In the genomic region with DNA sequence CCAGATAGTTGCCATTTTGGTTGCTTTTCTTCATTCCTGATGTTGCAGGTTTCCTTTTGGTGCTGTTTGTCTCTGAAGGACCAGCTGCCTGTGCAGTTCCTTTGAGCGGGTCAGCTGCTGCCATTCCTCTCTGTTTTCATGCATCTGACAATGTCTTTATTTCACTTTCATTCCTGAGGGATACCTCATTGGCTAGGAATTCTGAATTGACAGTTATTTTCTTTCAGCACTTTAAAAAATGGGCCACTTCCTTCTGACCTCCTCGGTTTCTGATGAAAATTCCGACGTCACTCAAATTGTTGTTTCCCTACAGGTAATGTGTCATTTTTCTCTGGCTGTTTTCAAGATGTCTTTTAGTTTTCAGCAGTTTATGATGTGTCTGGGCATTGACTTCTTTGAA, we compare ENCODE assay signal across 31 cellular contexts. TPM values are rescaled to one million over a fixed set of nuclear protein-coding genes. Genes with fewer than 3 reads are reported as not detected.
A peak's percentile ranks its signal among the peaks of the same experiment; 100 is the strongest.
DNase-seq lines count a peak whose midpoint lies in the region; ATAC-seq and TF ChIP-seq lines count a peak whose summit lies in the region.
"Had no signal": no experiment of that assay in that cellular context is flagged by ENCODE, and none has a peak within 500 bp of the region (broad histone marks: within the 10 kb centered on the region; RNA-seq: fewer than 3 reads in every experiment).

No MANE protein-coding gene starts in this region.

- DNase-seq in EH (ENCODE audit: low read depth) (peak; percentile 55), adipocyte (ENCODE audit: low read depth) (peak; percentile 18), fibroblast of villous mesenchyme (ENCODE audit: low read depth) (peak; percentile 16), osteocyte (ENCODE audit: extremely low spot score, unreplicated experiment) (no peak), endodermal cell (no peak)
- DNase-seq: activated CD4-positive, alpha-beta T cell treated with anti-CD3 and anti-CD28 coated beads, Interleukin-2, amount 50 U/mL, for 1 hour; activated CD8-positive, alpha-beta memory T cell treated with anti-CD3 and anti-CD28 coated beads, Interleukin-2, amount 10 ng/mL, durations not matched to agents 7 days and 5 days; activated naive CD4-positive, alpha-beta T cell treated with anti-CD3 and anti-CD28 coated beads, Interleukin-2, amount 50 U/mL, for 16 hours; anterior cingulate cortex; CD4-positive, CD25-positive, alpha-beta regulatory T cell; DMS153; GF-D8; H7; left ventricle myocardium superior; mucosa of descending colon; NCI-H1105; NCI-H2081; OCI-M1; right cardiac atrium; stimulated activated CD4-positive, alpha-beta T cell treated with anti-CD3 and anti-CD28 coated beads, Interleukin-12 subunit alpha, Interleukin-12 subunit beta, amount 100 ng/mL, for 4 hours; stimulated activated CD4-positive, alpha-beta T cell treated with anti-CD3 and anti-CD28 coated beads, Interleukin-4, amount 100 ng/mL, for 4 hours; stimulated activated naive CD4-positive, alpha-beta T cell; T1000 had no signal

- no peaks in the 10 kb centered on the region for H3K4me1 ChIP-seq in adipocyte (ENCODE audit: control insufficient read depth, insufficient read depth, low read length)
- H3K4me1 ChIP-seq in endodermal cell (ENCODE audit: control insufficient read depth, insufficient read depth, low read length), result no peaks in the 10 kb centered on the region
- H3K4me1 ChIP-seq: foreskin keratinocyte had no signal

- H3K27me3 ChIP-seq in adipocyte (replicated peaks; ENCODE audit: control insufficient read depth, insufficient read depth, low read length) (no peaks in the 10 kb centered on the region), endodermal cell (ENCODE audit: control insufficient read depth, insufficient read depth, low read length, poor library complexity, severe bottlenecking) (no peaks in the 10 kb centered on the region)
- H3K27me3 ChIP-seq: foreskin keratinocyte, hepatocyte had no signal

- H3K4me3 Mint-ChIP-seq in osteocyte (ENCODE audit: unreplicated experiment) (peak overlapping the region; percentile 24), endodermal cell (no peak overlapping the region)
- H3K4me3 Mint-ChIP-seq: activated CD8-positive, alpha-beta memory T cell treated with anti-CD3 and anti-CD28 coated beads, Interleukin-2, amount 10 ng/mL, durations not matched to agents 7 days and 5 days; activated T-helper 1 cell treated with anti-CD3 and anti-CD28 coated beads, Interleukin-12 subunit alpha, Interleukin-12 subunit beta, Interleukin-2, Interleukin-4 antibody, amounts not matched to agents 30 ng/mL and 10 ng/mL and 1 ng/mL, durations not matched to agents 14 hours and 24 hours and 36 hours; CD4-positive, CD25-positive, alpha-beta regulatory T cell; central memory CD8-positive, alpha-beta T cell; WTC11 had no signal

- H3K4me1 Mint-ChIP-seq in osteocyte (ENCODE audit: unreplicated experiment) (peaks cover 11% of the 10 kb centered on the region), endodermal cell (no peaks in the 10 kb centered on the region)
- H3K4me1 Mint-ChIP-seq: activated CD8-positive, alpha-beta memory T cell treated with anti-CD3 and anti-CD28 coated beads, Interleukin-2, amount 10 ng/mL, durations not matched to agents 7 days and 5 days; central memory CD8-positive, alpha-beta T cell; WTC11 had no signal

- peaks cover 24% of the 10 kb centered on the region for H3K36me3 ChIP-seq in adipocyte (ENCODE audit: control insufficient read depth, insufficient read depth, low read length, severe bottlenecking)
- H3K36me3 ChIP-seq in endodermal cell (ENCODE audit: control insufficient read depth, insufficient read depth, low read length), result peaks cover 30% of the 10 kb centered on the region

- H3K9me3 Mint-ChIP-seq in osteocyte (ENCODE audit: unreplicated experiment), result peaks cover 4% of the 10 kb centered on the region
- no peaks in the 10 kb centered on the region for H3K9me3 Mint-ChIP-seq in endodermal cell
- H3K9me3 Mint-ChIP-seq: activated T-helper 1 cell treated with anti-CD3 and anti-CD28 coated beads, Interleukin-12 subunit alpha, Interleukin-12 subunit beta, Interleukin-2, Interleukin-4 antibody, amounts not matched to agents 30 ng/mL and 10 ng/mL and 1 ng/mL, durations not matched to agents 14 hours and 24 hours and 36 hours; CD4-positive, CD25-positive, alpha-beta regulatory T cell; central memory CD8-positive, alpha-beta T cell; WTC11 had no signal

- no peak overlapping the region for H3K27ac ChIP-seq in endodermal cell (ENCODE audit: low read depth, low read length)
- H3K27ac ChIP-seq: epithelial cell of prostate, foreskin keratinocyte, hepatocyte had no signal

- H3K9ac ChIP-seq in adipocyte (ENCODE audit: low read length), result no peak overlapping the region
- H3K9ac ChIP-seq in endodermal cell (ENCODE audit: extremely low read depth, low read length, poor library complexity, severe bottlenecking), result no peak overlapping the region

- H3K27ac Mint-ChIP-seq in osteocyte (ENCODE audit: unreplicated experiment), result peak overlapping the region; percentile 62
- H3K27ac Mint-ChIP-seq in endodermal cell, result no peak overlapping the region
- H3K27ac Mint-ChIP-seq: activated CD8-positive, alpha-beta memory T cell treated with anti-CD3 and anti-CD28 coated beads, Interleukin-2, amount 10 ng/mL, durations not matched to agents 7 days and 5 days; activated T-helper 1 cell treated with anti-CD3 and anti-CD28 coated beads, Interleukin-12 subunit alpha, Interleukin-12 subunit beta, Interleukin-2, Interleukin-4 antibody, amounts not matched to agents 30 ng/mL and 10 ng/mL and 1 ng/mL, durations not matched to agents 14 hours and 24 hours and 36 hours had no signal

- 92 to 98% methylated on average over 4 of the region's 4 CpGs for WGBS in endodermal cell (ENCODE audit: insufficient coverage in 1 of 2, insufficient read length in 1 of 2), 2 experiments

- H3K4me3 ChIP-seq in adipocyte (ENCODE audit: low read length), result no peak overlapping the region
- no peak overlapping the region for H3K4me3 ChIP-seq in fibroblast of villous mesenchyme (ENCODE audit: low read depth, low read length)
- H3K4me3 ChIP-seq in endodermal cell (ENCODE audit: low read length), result no peak overlapping the region
- H3K4me3 ChIP-seq: hepatocyte, mucosa of descending colon had no signal

- ATAC-seq in HG03045 (IDR thresholded peaks at IDR 0.05; ENCODE audit: unreplicated experiment) (no peak), HG02970 (IDR thresholded peaks at IDR 0.05; ENCODE audit: low FRiP score, unreplicated experiment) (no peak)
- ATAC-seq: activated CD8-positive, alpha-beta memory T cell treated with anti-CD3 and anti-CD28 coated beads, Interleukin-2, amount 10 ng/mL, durations not matched to agents 7 days and 5 days; foreskin keratinocyte; left ventricle myocardium superior; mucosa of descending colon; right cardiac atrium; WTC11 had no signal

- no peak for TF ChIP-seq CTCF in fibroblast of villous mesenchyme (IDR thresholded peaks at IDR 0.05; ENCODE audit: insufficient read depth, low read depth, low read length)
- no peak for TF ChIP-seq CTCF in osteocyte (IDR thresholded peaks at IDR 0.05)
- no peak for TF ChIP-seq CTCF in endodermal cell (conservative IDR thresholded peaks at IDR 0.05)

- no peaks in the 10 kb centered on the region for H3K9me3 ChIP-seq in adipocyte (ENCODE audit: control insufficient read depth, low read length)
- H3K9me3 ChIP-seq in endodermal cell (ENCODE audit: control insufficient read depth, low read length), result no peaks in the 10 kb centered on the region
- H3K9me3 ChIP-seq: mucosa of descending colon had no signal

- H3K27me3 Mint-ChIP-seq in osteocyte (ENCODE audit: unreplicated experiment), result no peaks in the 10 kb centered on the region
- H3K27me3 Mint-ChIP-seq in endodermal cell (ENCODE audit: insufficient read depth), result no peaks in the 10 kb centered on the region
- H3K27me3 Mint-ChIP-seq: activated CD8-positive, alpha-beta memory T cell treated with anti-CD3 and anti-CD28 coated beads, Interleukin-2, amount 10 ng/mL, durations not matched to agents 7 days and 5 days; CD4-positive, CD25-positive, alpha-beta regulatory T cell; central memory CD8-positive, alpha-beta T cell had no signal

- H3K36me3 Mint-ChIP-seq in osteocyte (ENCODE audit: unreplicated experiment) (peaks cover 20% of the 10 kb centered on the region), endodermal cell (ENCODE audit: low read depth) (peaks cover 24% of the 10 kb centered on the region)

RNA-seq across cellular contexts. Expression of gene CCSAP, which starts 24.8 kb away (rescaled TPM):
- total RNA-seq in fibroblast of villous mesenchyme (9.0 and 12.1 TPM in 2 replicates), osteocyte (5.4 and 5.7 TPM in 2 replicates), endodermal cell (10 to 100 TPM in 1 of 2 donors, 1 to 10 TPM in 1; 9.3 to 10.9 TPM)
- polyA plus RNA-seq in endodermal cell (2013, experiment 1 of 2), result 11.1 TPM
- 11.2 TPM for polyA plus RNA-seq in endodermal cell (2013, experiment 2 of 2)

RNA-seq across cellular contexts. Expression of gene RAB4A, which starts 47.1 kb away (rescaled TPM):
- total RNA-seq in fibroblast of villous mesenchyme, result 17.1 and 18.6 TPM in 2 replicates
- total RNA-seq in osteocyte, result 51.9 and 53.1 TPM in 2 replicates
- total RNA-seq in endodermal cell, result 10 to 100 TPM; 46.2 to 48.9 TPM
- polyA plus RNA-seq in endodermal cell (2013, experiment 1 of 2), result 46.9 TPM
- polyA plus RNA-seq in endodermal cell (2013, experiment 2 of 2), result 43.4 TPM

Comparison
In these comparisons a context has a peak if more than half of its experiments do, and no peak if none do; other contexts are left out.
1. DNase-seq: peak in EH (single experiment), adipocyte (single experiment) and fibroblast of villous mesenchyme (single experiment); none in osteocyte (single experiment) and endodermal cell (single experiment).